29 cellular contexts compared by ENCODE assay signal in the genomic region with DNA sequence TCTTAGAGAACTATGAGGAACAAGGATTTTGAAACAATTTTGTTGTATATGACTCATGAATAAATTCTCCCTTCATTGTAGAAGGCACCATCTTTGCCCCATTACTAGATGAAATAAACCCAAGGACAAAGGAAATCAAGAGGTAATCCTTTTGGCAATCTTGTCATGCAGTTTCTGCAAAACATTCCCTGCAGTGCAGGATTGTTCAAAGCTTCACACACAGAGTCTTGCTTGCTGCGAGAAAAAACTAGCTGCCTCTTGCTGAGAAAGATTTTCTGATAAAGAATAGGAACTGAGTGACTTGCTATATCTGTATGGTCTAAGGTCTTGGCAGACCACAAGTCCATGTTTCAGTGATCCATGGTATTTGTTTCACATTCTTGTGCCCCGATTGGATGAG.
A peak's percentile ranks its signal among the peaks of the same experiment; 100 is the strongest.
DNase-seq lines count a peak whose midpoint lies in the region; ATAC-seq, FAIRE-seq and TF ChIP-seq lines count a peak whose summit lies in the region.
"Had no signal": no experiment of that assay in that cellular context is flagged by ENCODE, and none has a peak within 500 bp of the region (broad histone marks: within the 10 kb centered on the region; RNA-seq: fewer than 3 reads in every experiment).

No MANE protein-coding gene starts in this region.

- H2AFZ ChIP-seq in OCI-LY7 (ENCODE audit: low read length): peak overlapping the region; percentile 29; the same call in 1 of the 2 replicates

- no peak for TF ChIP-seq CTCF in OCI-LY7 (conservative IDR thresholded peaks at IDR 0.05; ENCODE audit: low read length)
- no peak for TF ChIP-seq CTCF in cardiac fibroblast (IDR thresholded peaks at IDR 0.05; ENCODE audit: low read depth, low read length)
- TF ChIP-seq CTCF in D721Med (IDR thresholded peaks at IDR 0.05; ENCODE audit: insufficient read depth, missing control alignments): no peak

- H3K79me2 ChIP-seq in OCI-LY7 (ENCODE audit: insufficient read depth, low read depth, low read length): no peaks in the 10 kb centered on the region

- no TSS peak for BruUV-seq in OCI-LY7 (replicated peaks; lab: Mats Ljungman, UMichigan)

- no peak for ATAC-seq in GM19035 (IDR thresholded peaks at IDR 0.05; ENCODE audit: unreplicated experiment)
- ATAC-seq: gastroesophageal sphincter, WTC11 had no signal

- POLR2A ChIA-PET in OCI-LY7 (lab: Charles Lee): interaction anchor here (0.6 kb wide), 1 partner anchor 51 kb away, joined by 3 read pairs; no protein-coding TSS in a partner anchor

- no peaks in the 10 kb centered on the region for H3K9me2 ChIP-seq in OCI-LY7 (ENCODE audit: insufficient read depth, low read length)

- H4K20me1 ChIP-seq in OCI-LY7 (ENCODE audit: insufficient read depth, low read length): no peaks in the 10 kb centered on the region

- CTCF ChIA-PET in OCI-LY7 (lab: Charles Lee; ENCODE audit: unreplicated experiment): no interaction called here

- H3K36me3 ChIP-seq in OCI-LY7 (ENCODE audit: insufficient read depth, low read length): no peaks in the 10 kb centered on the region
- H3K36me3 ChIP-seq: esophagus squamous epithelium, gastroesophageal sphincter, sigmoid colon, SJCRH30, tibial nerve had no signal

- no peak overlapping the region for H3K4me2 ChIP-seq in OCI-LY7 (ENCODE audit: low read length)

- DNase-seq in EH (ENCODE audit: low read depth): peak; percentile 31
- DNase-seq in OCI-LY7 (ENCODE audit: low spot score): no peak
- peak; percentile 7 to 9 for DNase-seq in cardiac fibroblast (ENCODE audit: low read depth in 2 of 2)
- DNase-seq in iPS-NIHi7 (ENCODE audit: extremely low spot score): peak; percentile 10
- DNase-seq in D721Med (ENCODE audit: insufficient read length, low spot score): no peak
- no peak for DNase-seq in globus pallidus (ENCODE audit: low spot score)
- no peak for DNase-seq in stimulated activated naive CD4-positive, alpha-beta T cell (lab: John Stamatoyannopoulos, UW)
- DNase-seq: activated effector memory CD4-positive, alpha-beta T cell treated with anti-CD3 and anti-CD28 coated beads, Interleukin-2, amount 50 U/mL, for 16 hours; activated naive CD8-positive, alpha-beta T cell treated with anti-CD3 and anti-CD28 coated beads for 36 hours; activated T-cell treated with anti-CD3 and anti-CD28 coated beads, Interleukin-2, amount 50 U/mL, for 24 hours; AML-193; Calu3; CD4-positive, CD25-positive, alpha-beta regulatory T cell; DMS79 treated with DMSO at 0.1 percent for 48 hours; esophagus squamous epithelium; HCEC 1CT; hippocampal formation; NCI-H2107; NCI-H82; RPMI8226; sigmoid colon; SJCRH30; stimulated activated CD4-positive, alpha-beta T cell treated with anti-CD3 and anti-CD28 coated beads, Interleukin-4, amount 100 ng/mL, for 24 hours; T-helper 9 cell had no signal

- H3K4me3 ChIP-seq in OCI-LY7 (ENCODE audit: low read depth, low read length, poor library complexity, severe bottlenecking) (no peak overlapping the region), cardiac fibroblast (replicated peaks in 1 of 2; ENCODE audit: low read depth in 2 of 2, low read length in 2 of 2) (no peak overlapping the region)
- H3K4me3 ChIP-seq: esophagus squamous epithelium, gastroesophageal sphincter, sigmoid colon, SJCRH30, tibial nerve had no signal

- 0 out of 2 replicates have a peak, but pooled peaks cover 5% of the 10 kb centered on the region for H3K9me3 ChIP-seq in OCI-LY7 (ENCODE audit: low read length)
- H3K9me3 ChIP-seq: esophagus squamous epithelium, gastroesophageal sphincter, sigmoid colon, SJCRH30, tibial nerve had no signal

- intact Hi-C loops in OCI-LY7 (cut with micrococcal nuclease; ENCODE audit: unreplicated experiment): no loop called here

- H3K27ac ChIP-seq in OCI-LY7 (ENCODE audit: low read depth, low read length, poor library complexity, severe bottlenecking): no peak overlapping the region
- H3K27ac ChIP-seq: esophagus squamous epithelium, gastroesophageal sphincter, sigmoid colon, SJCRH30, tibial nerve had no signal

- H3K4me1 ChIP-seq in OCI-LY7 (ENCODE audit: insufficient read depth, low read length, poor library complexity, severe bottlenecking): peaks cover 8% of the 10 kb centered on the region
- H3K4me1 ChIP-seq: esophagus squamous epithelium, gastroesophageal sphincter, sigmoid colon, tibial nerve had no signal

- no peak for FAIRE-seq in D721Med (lab: Jason Lieb, UNC)
- FAIRE-seq: A204.1 had no signal

Comparison
In these comparisons a context has a peak if more than half of its experiments do, and no peak if none do; other contexts are left out.
1. DNase-seq: peak in EH (single experiment), cardiac fibroblast (2 of 2) and iPS-NIHi7 (single experiment); none in OCI-LY7 (single experiment), D721Med (single experiment), globus pallidus (single experiment) and stimulated activated naive CD4-positive, alpha-beta T cell (0 of 6).